8 cellular contexts compared by ENCODE assay signal in genomic region chr1:25544819-25545218, GRCh38. TPM values are rescaled to one million over a fixed set of nuclear protein-coding genes. Genes with fewer than 3 reads are reported as not detected.
A peak's percentile ranks its signal among the peaks of the same experiment; 100 is the strongest.
DNase-seq lines count a peak whose midpoint lies in the region; ATAC-seq and TF ChIP-seq lines count a peak whose summit lies in the region.

No MANE protein-coding gene starts in this region.

- BruUV-seq in PC-3 (replicated peaks; lab: Mats Ljungman, UMichigan): no TSS peak

- peak overlapping the region; percentile 60 for H3K27ac ChIP-seq in CD4-positive, alpha-beta T cell (ENCODE audit: low read depth, low read length)
- no peak overlapping the region for H3K27ac ChIP-seq in PC-3 (ENCODE audit: low read length)
- no peak overlapping the region for H3K27ac ChIP-seq in muscle layer of duodenum (ENCODE audit: low read length)

- intact Hi-C loops in CD4-positive, alpha-beta T cell (cut with DNase I, micrococcal nuclease): loop anchor here in 1 of 2 experiments (5.0 kb wide), 2 partner anchors 72 to 252 kb away; partner anchors contain the start of gene MAN1C1
- intact Hi-C loops in PC-3 (cut with micrococcal nuclease): no loop called here

- peak overlapping the region; percentile 96 for H3K4me3 Mint-ChIP-seq in CD4-positive, alpha-beta T cell

- no peaks in the 10 kb centered on the region for H3K9me2 ChIP-seq in PC-3 (replicated peaks; ENCODE audit: low read length)

- H3K4me1 ChIP-seq in PC-3 (ENCODE audit: insufficient read depth, low read length) (peaks cover 16% of the 10 kb centered on the region), endocrine pancreas (ENCODE audit: control insufficient read depth, insufficient read depth, low read length) (no peaks in the 10 kb centered on the region), muscle layer of duodenum (ENCODE audit: control insufficient read depth in 1 of 2, insufficient read depth in 2 of 2, low read length in 2 of 2) (peaks cover 14 to 36% of the 10 kb centered on the region in 2 donors)

- H3K4me2 ChIP-seq in PC-3 (ENCODE audit: low read length): peak overlapping the region; percentile 92

- H3K36me3 ChIP-seq in PC-3 (ENCODE audit: low read depth, low read length) (no peaks in the 10 kb centered on the region), endocrine pancreas (ENCODE audit: control insufficient read depth, insufficient read depth, low read length) (no peaks in the 10 kb centered on the region), muscle layer of duodenum (ENCODE audit: control insufficient read depth in 1 of 2, insufficient read depth in 2 of 2, low read length in 2 of 2) (no peaks in the 10 kb centered on the region)

- POLR2A ChIA-PET in CD4-positive, alpha-beta T cell (lab: Charles Lee): interaction anchor here (1.4 to 11.0 kb wide), 6 partner anchors 9 to 275 kb away, joined by 4 to 193 read pairs (median 16); partner anchors contain the start of gene MTFR1L
- POLR2A ChIA-PET in PC-3 (lab: Charles Lee; ENCODE audit: unreplicated experiment): no interaction called here

- H3K27ac Mint-ChIP-seq in CD4-positive, alpha-beta T cell: peak overlapping the region; percentile 87

- H3K9ac ChIP-seq in PC-3 (ENCODE audit: low read length): peak overlapping the region; percentile 80
- H3K9ac ChIP-seq in endocrine pancreas (ENCODE audit: control insufficient read depth, insufficient read depth, low read length): peak overlapping the region; percentile 71

- peak overlapping the region; percentile 81 for H3K4me3 ChIP-seq in PC-3 (ENCODE audit: low read length)
- H3K4me3 ChIP-seq in endocrine pancreas (ENCODE audit: control insufficient read depth, insufficient read depth, low read length): peak overlapping the region; percentile 22
- H3K4me3 ChIP-seq in muscle layer of duodenum (ENCODE audit: low read depth in 1 of 2, low read length in 2 of 2): peak overlapping the region; percentile 61 to 87

- H3K36me3 Mint-ChIP-seq in CD4-positive, alpha-beta T cell (ENCODE audit: low read depth): peaks cover 12% of the 10 kb centered on the region

- no peaks in the 10 kb centered on the region for H3K9me3 ChIP-seq in CD4-positive, alpha-beta T cell (ENCODE audit: control insufficient read depth, low read length)
- H3K9me3 ChIP-seq in PC-3 (ENCODE audit: low read length): no peaks in the 10 kb centered on the region
- H3K9me3 ChIP-seq in endocrine pancreas (ENCODE audit: control insufficient read depth, low read length): no peaks in the 10 kb centered on the region
- no peaks in the 10 kb centered on the region for H3K9me3 ChIP-seq in muscle layer of duodenum (ENCODE audit: control insufficient read depth in 1 of 2, low read length in 2 of 2)

- peaks cover 59% of the 10 kb centered on the region for H3K4me1 Mint-ChIP-seq in CD4-positive, alpha-beta T cell (ENCODE audit: low read depth)

- H3K79me2 ChIP-seq in PC-3 (ENCODE audit: low read length): peaks cover 41% of the 10 kb centered on the region

- ATAC-seq in CD4-positive, alpha-beta T cell (ENCODE audit: poor library complexity): no peak
- ATAC-seq in PC-3: peak; percentile 67
- no peak for ATAC-seq in GM19463 (IDR thresholded peaks at IDR 0.05; ENCODE audit: unreplicated experiment)
- ATAC-seq in HG03095 (IDR thresholded peaks at IDR 0.05; ENCODE audit: unreplicated experiment): no peak
- ATAC-seq in HG02970 (IDR thresholded peaks at IDR 0.05; ENCODE audit: low FRiP score, unreplicated experiment): no peak

- no peaks in the 10 kb centered on the region for H3K27me3 ChIP-seq in CD4-positive, alpha-beta T cell (ENCODE audit: control insufficient read depth, insufficient read depth, low read length)
- H3K27me3 ChIP-seq in PC-3 (ENCODE audit: low read length) (no peaks in the 10 kb centered on the region), endocrine pancreas (ENCODE audit: control insufficient read depth, insufficient read depth, low read length) (no peaks in the 10 kb centered on the region), muscle layer of duodenum (ENCODE audit: low read depth, low read length) (no peaks in the 10 kb centered on the region)

- no peak for DNase-seq in CD4-positive, alpha-beta T cell
- DNase-seq in PC-3: peak; percentile 66
- DNase-seq in NCI-H226: no peak

- H2AFZ ChIP-seq in PC-3 (ENCODE audit: low read length): peak overlapping the region; percentile 77

- peaks cover 7% of the 10 kb centered on the region; the same call in 1 of the 2 replicates for H4K20me1 ChIP-seq in PC-3 (ENCODE audit: low read length)

- no peak for TF ChIP-seq CTCF in CD4-positive, alpha-beta T cell (IDR thresholded peaks at IDR 0.05)
- TF ChIP-seq CTCF in PC-3 (conservative IDR thresholded peaks at IDR 0.05; ENCODE audit: low read depth, low read length): peak; percentile 18; the same call in 1 of the 2 replicates

- no peaks in the 10 kb centered on the region for H3K9me3 Mint-ChIP-seq in CD4-positive, alpha-beta T cell

- CTCF ChIA-PET in CD4-positive, alpha-beta T cell (lab: Charles Lee): interaction anchor here (2.2 kb wide), 1 partner anchor 22 kb away, joined by 7 read pairs; no protein-coding TSS in a partner anchor
- CTCF ChIA-PET in PC-3 (lab: Charles Lee): no interaction called here

- H3K27me3 Mint-ChIP-seq in CD4-positive, alpha-beta T cell: no peaks in the 10 kb centered on the region

- no peaks in the 10 kb centered on the region for H3F3A ChIP-seq in PC-3 (ENCODE audit: low read length, unreplicated experiment)

RNA-seq across cellular contexts. Expression of gene LDLRAP1, which starts 1.4 kb away (rescaled TPM):
- 10 to 100 TPM; 70.5 to 73.5 TPM for total RNA-seq in CD4-positive, alpha-beta T cell
- 26.5 and 31.6 TPM in 2 replicates for total RNA-seq in PC-3 (2014; rRNA removed)

Comparison
In these comparisons a context has a peak if more than half of its experiments do, and no peak if none do; other contexts are left out.
1. H3K4me3 ChIP-seq: peak in every context shown above with its lines; median percentile 81 in PC-3; 74 in muscle layer of duodenum; 22 in endocrine pancreas.